In the genomic region with DNA sequence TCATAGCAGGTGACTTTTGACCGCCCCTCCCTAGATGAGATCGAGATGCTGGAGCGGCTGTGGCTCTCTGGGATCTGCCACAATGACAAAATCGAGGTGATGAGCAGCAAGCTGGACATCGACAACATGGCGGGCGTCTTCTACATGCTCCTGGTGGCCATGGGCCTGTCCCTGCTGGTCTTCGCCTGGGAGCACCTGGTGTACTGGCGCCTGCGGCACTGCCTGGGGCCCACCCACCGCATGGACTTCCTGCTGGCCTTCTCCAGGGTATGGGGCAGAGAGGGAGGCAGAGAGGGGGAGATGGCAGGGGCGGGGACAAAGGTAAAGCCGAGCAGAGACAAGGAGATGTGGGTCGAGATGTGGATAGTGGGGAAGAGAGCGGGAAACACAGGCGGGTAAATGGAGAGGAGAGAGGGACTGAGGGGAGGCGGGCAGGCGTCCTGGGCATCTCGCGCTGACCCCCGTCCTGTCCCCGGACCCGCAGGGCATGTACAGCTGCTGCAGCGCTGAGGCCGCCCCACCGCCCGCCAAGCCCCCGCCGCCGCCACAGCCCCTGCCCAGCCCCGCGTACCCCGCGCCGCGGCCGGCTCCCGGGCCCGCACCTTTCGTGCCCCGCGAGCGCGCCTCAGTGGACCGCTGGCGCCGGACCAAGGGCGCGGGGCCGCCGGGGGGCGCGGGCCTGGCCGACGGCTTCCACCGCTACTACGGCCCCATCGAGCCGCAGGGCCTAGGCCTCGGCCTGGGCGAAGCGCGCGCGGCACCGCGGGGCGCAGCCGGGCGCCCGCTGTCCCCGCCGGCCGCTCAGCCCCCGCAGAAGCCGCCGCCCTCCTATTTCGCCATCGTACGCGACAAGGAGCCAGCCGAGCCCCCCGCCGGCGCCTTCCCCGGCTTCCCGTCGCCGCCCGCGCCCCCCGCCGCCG, we compare ENCODE assay signal across 18 cellular contexts. TPM values are rescaled to one million over a fixed set of nuclear protein-coding genes. Genes with fewer than 3 reads are reported as not detected.
A peak's percentile ranks its signal among the peaks of the same experiment; 100 is the strongest.
DNase-seq lines count a peak whose midpoint lies in the region; ATAC-seq and TF ChIP-seq lines count a peak whose summit lies in the region.
"Had no signal": no experiment of that assay in that cellular context is flagged by ENCODE, and none has a peak within 500 bp of the region (broad histone marks: within the 10 kb centered on the region; RNA-seq: fewer than 3 reads in every experiment).

No MANE protein-coding gene starts in this region.

- no peak for TF ChIP-seq CTCF in natural killer cell (IDR thresholded peaks at IDR 0.05)

- peak overlapping the region; percentile 41 for H3K27ac Mint-ChIP-seq in activated CD4-positive, alpha-beta T cell treated with anti-CD3 and anti-CD28 coated beads, Interleukin-2, amount 10 ng/mL, durations not matched to agents 24 days and 14 days
- no peak overlapping the region for H3K27ac Mint-ChIP-seq in activated naive CD8-positive, alpha-beta T cell treated with anti-CD3 and anti-CD28 coated beads for 36 hours
- no peak overlapping the region for H3K27ac Mint-ChIP-seq in natural killer cell
- H3K27ac Mint-ChIP-seq: activated CD4-positive, alpha-beta memory T cell treated with anti-CD3 and anti-CD28 coated beads, Interleukin-2, amount 10 ng/mL, durations not matched to agents 7 days and 5 days had no signal

- H3K36me3 Mint-ChIP-seq in activated CD4-positive, alpha-beta T cell treated with anti-CD3 and anti-CD28 coated beads, Interleukin-2, amount 10 ng/mL, durations not matched to agents 24 days and 14 days (ENCODE audit: low read depth): peaks cover 14% of the 10 kb centered on the region
- H3K36me3 Mint-ChIP-seq in activated naive CD8-positive, alpha-beta T cell treated with anti-CD3 and anti-CD28 coated beads for 36 hours: peaks cover 15% of the 10 kb centered on the region
- H3K36me3 Mint-ChIP-seq in natural killer cell: no peaks in the 10 kb centered on the region

- H3K4me3 Mint-ChIP-seq in activated CD4-positive, alpha-beta T cell treated with anti-CD3 and anti-CD28 coated beads, Interleukin-2, amount 10 ng/mL, durations not matched to agents 24 days and 14 days: peak overlapping the region; percentile 61
- peak overlapping the region; percentile 18 for H3K4me3 Mint-ChIP-seq in activated naive CD8-positive, alpha-beta T cell treated with anti-CD3 and anti-CD28 coated beads for 36 hours
- peak overlapping the region; percentile 61 for H3K4me3 Mint-ChIP-seq in natural killer cell
- H3K4me3 Mint-ChIP-seq: activated CD4-positive, alpha-beta memory T cell treated with anti-CD3 and anti-CD28 coated beads, Interleukin-2, amount 10 ng/mL, durations not matched to agents 7 days and 5 days had no signal

- peaks cover 20% of the 10 kb centered on the region for H3K4me1 Mint-ChIP-seq in activated CD4-positive, alpha-beta T cell treated with anti-CD3 and anti-CD28 coated beads, Interleukin-2, amount 10 ng/mL, durations not matched to agents 24 days and 14 days
- peaks cover 19% of the 10 kb centered on the region for H3K4me1 Mint-ChIP-seq in activated naive CD8-positive, alpha-beta T cell treated with anti-CD3 and anti-CD28 coated beads for 36 hours
- H3K4me1 Mint-ChIP-seq in natural killer cell: peaks cover 24 to 26% of the 10 kb centered on the region in 2 donors

- DNase-seq in activated CD4-positive, alpha-beta T cell treated with anti-CD3 and anti-CD28 coated beads, Interleukin-2, amount 10 ng/mL, durations not matched to agents 24 days and 14 days: no peak
- DNase-seq in activated CD4-positive, alpha-beta T cell treated with anti-CD3 and anti-CD28 coated beads, Interleukin-2, amount 50 U/mL, for 48 hours: no peak
- DNase-seq in DMS79 treated with DMSO at 0.1 percent for 48 hours (lab: John Stamatoyannopoulos, UW) (peak; percentile 66), natural killer cell (no peak), midbrain (lab: John Stamatoyannopoulos, UW) (no peak), NCI-H748 treated with DMSO at 0.1 percent for 48 hours (lab: John Stamatoyannopoulos, UW) (no peak)
- DNase-seq in activated naive CD8-positive, alpha-beta T cell treated with anti-CD3 and anti-CD28 coated beads for 36 hours: no peak
- DNase-seq: activated CD4-positive, alpha-beta memory T cell treated with anti-CD3 and anti-CD28 coated beads, Interleukin-2, amount 10 ng/mL, durations not matched to agents 7 days and 5 days; activated gamma-delta T cell treated with Interleukin-2 at 50 U/mL for 16 hours; brain microvascular endothelial cell; NCI-H1930; NCI-H510A; Right ventricle myocardium superior; T1000 had no signal

- intact Hi-C loops in activated CD4-positive, alpha-beta T cell treated with anti-CD3 and anti-CD28 coated beads, Interleukin-2, amount 10 ng/mL, durations not matched to agents 24 days and 14 days (cut with micrococcal nuclease): no loop called here
- intact Hi-C loops in natural killer cell (cut with micrococcal nuclease): no loop called here

- H3K9me3 Mint-ChIP-seq in activated CD4-positive, alpha-beta T cell treated with anti-CD3 and anti-CD28 coated beads, Interleukin-2, amount 10 ng/mL, durations not matched to agents 24 days and 14 days: no peaks in the 10 kb centered on the region
- no peaks in the 10 kb centered on the region for H3K9me3 Mint-ChIP-seq in activated naive CD8-positive, alpha-beta T cell treated with anti-CD3 and anti-CD28 coated beads for 36 hours
- no peaks in the 10 kb centered on the region for H3K9me3 Mint-ChIP-seq in natural killer cell
- H3K9me3 Mint-ChIP-seq: activated CD4-positive, alpha-beta memory T cell treated with anti-CD3 and anti-CD28 coated beads, Interleukin-2, amount 10 ng/mL, durations not matched to agents 7 days and 5 days had no signal

- peaks cover 33% of the 10 kb centered on the region for H3K27me3 Mint-ChIP-seq in activated CD4-positive, alpha-beta T cell treated with anti-CD3 and anti-CD28 coated beads, Interleukin-2, amount 10 ng/mL, durations not matched to agents 24 days and 14 days
- H3K27me3 Mint-ChIP-seq in activated naive CD8-positive, alpha-beta T cell treated with anti-CD3 and anti-CD28 coated beads for 36 hours: peaks cover 39% of the 10 kb centered on the region
- peaks cover 14 to 28% of the 10 kb centered on the region in 2 donors for H3K27me3 Mint-ChIP-seq in natural killer cell (ENCODE audit: low read depth in 2 of 2)

- ATAC-seq in natural killer cell: no peak
- no peak for ATAC-seq in GM19467 (IDR thresholded peaks at IDR 0.05; ENCODE audit: unreplicated experiment)
- ATAC-seq: esophagus mucosa, GM12878 had no signal

RNA-seq across cellular contexts. Expression of a gene that starts 3.4 kb away (rescaled TPM):
- 89.1 and 90.6 TPM in 2 replicates for total RNA-seq in activated CD4-positive, alpha-beta T cell treated with anti-CD3 and anti-CD28 coated beads, Interleukin-2, amount 10 ng/mL, durations not matched to agents 24 days and 14 days
- total RNA-seq in activated naive CD8-positive, alpha-beta T cell treated with anti-CD3 and anti-CD28 coated beads for 36 hours: 10 to 100 TPM; 91.1 to 98.5 TPM
- 10 to 100 TPM; 14.2 to 29.0 (median 16.7) TPM for total RNA-seq in natural killer cell

RNA-seq across cellular contexts. Expression of a gene that starts 13.0 kb away (rescaled TPM):
- total RNA-seq in activated CD4-positive, alpha-beta T cell treated with anti-CD3 and anti-CD28 coated beads, Interleukin-2, amount 10 ng/mL, durations not matched to agents 24 days and 14 days: 2.4 TPM in 2 replicates
- 1 to 10 TPM; 1.4 to 1.5 TPM for total RNA-seq in activated naive CD8-positive, alpha-beta T cell treated with anti-CD3 and anti-CD28 coated beads for 36 hours
- 1 to 10 TPM in 1 of 3 donors, under 1 TPM in 2; 0.77 to 1.2 (median 0.85) TPM for total RNA-seq in natural killer cell

RNA-seq across cellular contexts. Expression of a gene that starts 26.8 kb away (rescaled TPM):
- total RNA-seq in activated CD4-positive, alpha-beta T cell treated with anti-CD3 and anti-CD28 coated beads, Interleukin-2, amount 10 ng/mL, durations not matched to agents 24 days and 14 days: 30.6 and 31.6 TPM in 2 replicates
- total RNA-seq in activated naive CD8-positive, alpha-beta T cell treated with anti-CD3 and anti-CD28 coated beads for 36 hours: 10 to 100 TPM; 18.2 to 21.7 TPM
- 10 to 100 TPM; 38.5 to 44.1 (median 39.2) TPM for total RNA-seq in natural killer cell

RNA-seq across cellular contexts. Expression of a gene that starts 48.9 kb away (rescaled TPM):
- total RNA-seq in activated CD4-positive, alpha-beta T cell treated with anti-CD3 and anti-CD28 coated beads, Interleukin-2, amount 10 ng/mL, durations not matched to agents 24 days and 14 days: 0.16 and 0.26 TPM in 2 replicates
- under 1 TPM; 0.28 to 0.29 TPM for total RNA-seq in activated naive CD8-positive, alpha-beta T cell treated with anti-CD3 and anti-CD28 coated beads for 36 hours
- under 1 TPM; 0.05 to 0.28 (median 0.07) TPM for total RNA-seq in natural killer cell
- total RNA-seq: H4 had no signal

RNA-seq across cellular contexts. Expression of a gene that starts 51.0 kb away (rescaled TPM):
- total RNA-seq in activated CD4-positive, alpha-beta T cell treated with anti-CD3 and anti-CD28 coated beads, Interleukin-2, amount 10 ng/mL, durations not matched to agents 24 days and 14 days: 75.5 and 77.7 TPM in 2 replicates
- 10 to 100 TPM; 72.5 to 73.9 TPM for total RNA-seq in activated naive CD8-positive, alpha-beta T cell treated with anti-CD3 and anti-CD28 coated beads for 36 hours
- total RNA-seq in natural killer cell: 10 to 100 TPM; 41.5 to 47.5 (median 46.0) TPM
